Comparison of ENCODE assay signal across 14 cellular contexts in genomic region chr11:123526918-123527317, GRCh38.
DNase-seq lines count a peak whose midpoint lies in the region; ATAC-seq and TF ChIP-seq lines count a peak whose summit lies in the region.
"Had no signal": no experiment of that assay in that cellular context is flagged by ENCODE, and none has a peak within 500 bp of the region (broad histone marks: within the 10 kb centered on the region; RNA-seq: fewer than 3 reads in every experiment).

No MANE protein-coding gene starts in this region.

- H3K79me2 ChIP-seq in GM23338 (replicated peaks; ENCODE audit: insufficient read depth) = no peaks in the 10 kb centered on the region

- H3K27ac ChIP-seq in cingulate gyrus (ENCODE audit: low read depth, low read length) = peak overlapping the region; percentile 70
- no peak overlapping the region for H3K27ac ChIP-seq in GM23338 (ENCODE audit: low read depth)

- TF ChIP-seq CTCF in GM13976 (IDR thresholded peaks at IDR 0.05; ENCODE audit: borderline replicate concordance, control extremely low read depth, extremely low read depth, insufficient read depth, missing control alignments) (no peak), GM23338 (conservative IDR thresholded peaks at IDR 0.05; ENCODE audit: low read depth in 2 of 2) (no peak)

- peak; percentile 19 for ATAC-seq in stimulated activated effector memory CD8-positive, alpha-beta T cell treated with anti-CD3 and anti-CD28 coated beads, Interleukin-12 subunit alpha, Interleukin-12 subunit beta, amount 100 ng/mL, for 72 hours
- ATAC-seq in GM18873 (IDR thresholded peaks at IDR 0.05; ENCODE audit: low FRiP score, unreplicated experiment) (no peak), GM21528 (IDR thresholded peaks at IDR 0.05; ENCODE audit: low FRiP score, unreplicated experiment) (no peak), GM23338 (no peak; the same call in 1 of the 3 replicates)
- ATAC-seq: GM12878, HCT116 had no signal

- H2AFZ ChIP-seq in GM23338 = no peak overlapping the region

- H3K4me1 Mint-ChIP-seq in stimulated activated effector memory CD8-positive, alpha-beta T cell treated with anti-CD3 and anti-CD28 coated beads, Interleukin-12 subunit alpha, Interleukin-12 subunit beta, amount 100 ng/mL, for 72 hours = no peaks in the 10 kb centered on the region
- H3K4me1 Mint-ChIP-seq in GM23338 = peaks cover 48% of the 10 kb centered on the region
- H3K4me1 Mint-ChIP-seq: B cell had no signal

- no peaks in the 10 kb centered on the region for H3K27me3 ChIP-seq in NT2/D1 (ENCODE audit: insufficient read depth, insufficient read length)
- H3K27me3 ChIP-seq in GM23338 (ENCODE audit: insufficient read depth) = no peaks in the 10 kb centered on the region

- peaks cover 7% of the 10 kb centered on the region for H3K36me3 Mint-ChIP-seq in stimulated activated effector memory CD8-positive, alpha-beta T cell treated with anti-CD3 and anti-CD28 coated beads, Interleukin-12 subunit alpha, Interleukin-12 subunit beta, amount 100 ng/mL, for 72 hours
- H3K36me3 Mint-ChIP-seq in GM23338 (ENCODE audit: low read depth) = no peaks in the 10 kb centered on the region

- no peaks in the 10 kb centered on the region for H3K27me3 Mint-ChIP-seq in GM23338 (ENCODE audit: insufficient read depth, low read depth, poor library complexity)
- H3K27me3 Mint-ChIP-seq: B cell; CD4-positive, alpha-beta T cell had no signal

- H3F3A ChIP-seq in GM23338 (replicated peaks; ENCODE audit: low read depth) = no peaks in the 10 kb centered on the region

- H3K4me3 Mint-ChIP-seq in stimulated activated effector memory CD8-positive, alpha-beta T cell treated with anti-CD3 and anti-CD28 coated beads, Interleukin-12 subunit alpha, Interleukin-12 subunit beta, amount 100 ng/mL, for 72 hours = no peak overlapping the region
- H3K4me3 Mint-ChIP-seq in GM23338 = no peak overlapping the region
- H3K4me3 Mint-ChIP-seq: B cell; CD4-positive, alpha-beta T cell had no signal

- H3K4me2 ChIP-seq in GM23338 = no peak overlapping the region

- peak overlapping the region; percentile 6 for H3K9ac ChIP-seq in NT2/D1 (ENCODE audit: insufficient read length, low read depth)

- H3K9me2 ChIP-seq in GM23338 (ENCODE audit: insufficient read depth) = no peaks in the 10 kb centered on the region

- DNase-seq in NT2/D1 (ENCODE audit: low read depth, low spot score) (no peak), GM13976 (ENCODE audit: low spot score) (no peak), GM23338 (ENCODE audit: low spot score) (no peak)
- DNase-seq in stimulated activated effector memory CD8-positive, alpha-beta T cell treated with anti-CD3 and anti-CD28 coated beads, Interleukin-12 subunit alpha, Interleukin-12 subunit beta, amount 100 ng/mL, for 72 hours (ENCODE audit: low spot score in 2 of 2) = no peak
- DNase-seq: Calu3; CD4-positive, alpha-beta T cell; DMS 273 treated with DMSO at 0.1 percent for 48 hours; IMR-90 had no signal

- H3K9me3 ChIP-seq in NT2/D1 (ENCODE audit: insufficient read depth, low read length) = no peaks in the 10 kb centered on the region

- H3K36me3 ChIP-seq in NT2/D1 (ENCODE audit: insufficient read depth, insufficient read length, low read length) (no peaks in the 10 kb centered on the region), GM23338 (ENCODE audit: insufficient read depth) (no peaks in the 10 kb centered on the region)

- peaks cover 11% of the 10 kb centered on the region for H3K4me1 ChIP-seq in NT2/D1 (ENCODE audit: insufficient read depth, insufficient read length)
- H3K4me1 ChIP-seq in GM23338 (ENCODE audit: insufficient read depth) = peaks cover 33% of the 10 kb centered on the region

- in situ Hi-C loops in GM13976 (cut with MboI; ENCODE audit: low sequenced_read_pairs, unreplicated experiment) = no loop called here

- H4K20me1 ChIP-seq in GM23338 (replicated peaks; ENCODE audit: insufficient read depth) = no peaks in the 10 kb centered on the region

- H3K4me3 ChIP-seq in NT2/D1 (ENCODE audit: insufficient read length, low read depth) (peak overlapping the region; percentile 2), GM23338 (no peak overlapping the region)
- H3K4me3 ChIP-seq: GM12878 had no signal

- H3K9me3 Mint-ChIP-seq in stimulated activated effector memory CD8-positive, alpha-beta T cell treated with anti-CD3 and anti-CD28 coated beads, Interleukin-12 subunit alpha, Interleukin-12 subunit beta, amount 100 ng/mL, for 72 hours = no peaks in the 10 kb centered on the region
- no peaks in the 10 kb centered on the region; the same call in 2 of the 3 replicates for H3K9me3 Mint-ChIP-seq in GM23338
- H3K9me3 Mint-ChIP-seq: CD4-positive, alpha-beta T cell had no signal

- H3K27ac Mint-ChIP-seq in stimulated activated effector memory CD8-positive, alpha-beta T cell treated with anti-CD3 and anti-CD28 coated beads, Interleukin-12 subunit alpha, Interleukin-12 subunit beta, amount 100 ng/mL, for 72 hours = no peak overlapping the region
- H3K27ac Mint-ChIP-seq in GM23338 = no peak overlapping the region
- H3K27ac Mint-ChIP-seq: B cell; CD4-positive, alpha-beta T cell had no signal

TF ChIP-seq in GM23338, 12 proteins besides CTCF, POLR2A, EP300 and RAD21 (continues in another document):
- TF ChIP-seq ZNF462 (CRISPR knock-in tag; IDR thresholded peaks at IDR 0.05) (no peak), ETS1 (IDR thresholded peaks at IDR 0.05) (no peak), ZNF331 (CRISPR knock-in tag; IDR thresholded peaks at IDR 0.05; ENCODE audit: low read depth) (no peak), STAT1 (IDR thresholded peaks at IDR 0.05; ENCODE audit: unreplicated experiment) (no peak), ZNF114 (CRISPR knock-in tag; IDR thresholded peaks at IDR 0.05) (no peak), EZH2 (IDR thresholded peaks at IDR 0.05; ENCODE audit: low read depth, unreplicated experiment) (no peak), NANOG (IDR thresholded peaks at IDR 0.05; ENCODE audit: borderline replicate concordance) (no peak), EZH2phosphoT487 (IDR thresholded peaks at IDR 0.05; ENCODE audit: unreplicated experiment) (no peak)
